ENCODE assay signal across 12 cellular contexts in genomic region chr1:54949971-54950360, GRCh38. TPM values are rescaled to one million over a fixed set of nuclear protein-coding genes. Genes with fewer than 3 reads are reported as not detected.
DNase-seq lines count a peak whose midpoint lies in the region; ATAC-seq and TF ChIP-seq lines count a peak whose summit lies in the region.
"Had no signal": no experiment of that assay in that cellular context is flagged by ENCODE, and none has a peak within 500 bp of the region (broad histone marks: within the 10 kb centered on the region; RNA-seq: fewer than 3 reads in every experiment).

No MANE protein-coding gene starts in this region.

- TF ChIP-seq CTCF in KMS-11 (conservative IDR thresholded peaks at IDR 0.05; ENCODE audit: low read depth, low read length) (no peak), GM10266 (IDR thresholded peaks at IDR 0.05; ENCODE audit: control insufficient read depth, insufficient read depth, low read depth, missing control alignments) (no peak)

- no peaks in the 10 kb centered on the region for H3K9me3 ChIP-seq in subcutaneous abdominal adipose tissue (ENCODE audit: control insufficient read depth in 5 of 5, low read length in 5 of 5)
- H3K9me3 ChIP-seq: body of pancreas, SJSA1 had no signal

- no peak overlapping the region for H3K4me3 ChIP-seq in KMS-11 (IDR thresholded peaks at IDR 0.05; ENCODE audit: insufficient read depth, low read depth, low read length)
- peak overlapping the region in 4 of 5 donors; percentile 54 to 68 (median 62) for H3K4me3 ChIP-seq in subcutaneous abdominal adipose tissue (ENCODE audit: low read depth in 1 of 5, low read length in 5 of 5)
- H3K4me3 ChIP-seq: body of pancreas, SJSA1 had no signal

- H3K79me2 ChIP-seq in KMS-11 (ENCODE audit: insufficient read depth, low read depth): no peaks in the 10 kb centered on the region

- peak overlapping the region; percentile 73 for H2AFZ ChIP-seq in KMS-11 (ENCODE audit: low read depth)

- H3K4me2 ChIP-seq in KMS-11: no peak overlapping the region

- DNase-seq in amniotic stem cell (lab: John Stamatoyannopoulos, UW): peak; percentile 7
- DNase-seq in left ventricle myocardium superior: no peak
- DNase-seq in globus pallidus (ENCODE audit: low spot score): no peak
- DNase-seq in GM10266 (ENCODE audit: extremely low spot score): no peak

- no peak overlapping the region for H3K9ac ChIP-seq in KMS-11
- peak overlapping the region in 4 of 5 donors; percentile 53 to 64 (median 60) for H3K9ac ChIP-seq in subcutaneous abdominal adipose tissue (ENCODE audit: low read length in 5 of 5)

- intact Hi-C loops in left ventricle myocardium superior (cut with micrococcal nuclease): no loop called here

- H4K20me1 ChIP-seq in KMS-11 (ENCODE audit: insufficient read depth): no peaks in the 10 kb centered on the region

- ATAC-seq in left ventricle myocardium superior: peak; percentile 35
- no peak for ATAC-seq in GM21717 (IDR thresholded peaks at IDR 0.05; ENCODE audit: unreplicated experiment)
- ATAC-seq in HG03439 (IDR thresholded peaks at IDR 0.05; ENCODE audit: unreplicated experiment): no peak

- H3K4me1 ChIP-seq in KMS-11 (ENCODE audit: low read depth, poor library complexity, severe bottlenecking) (no peaks in the 10 kb centered on the region), subcutaneous abdominal adipose tissue (ENCODE audit: control insufficient read depth in 5 of 5, insufficient read depth in 5 of 5, low read length in 5 of 5) (peaks cover 7 to 15% (median 12%) of the 10 kb centered on the region in 5 donors)

- H3K27me3 ChIP-seq in KMS-11 (ENCODE audit: insufficient read depth, low read depth) (no peaks in the 10 kb centered on the region), subcutaneous abdominal adipose tissue (ENCODE audit: control insufficient read depth in 5 of 5, insufficient read depth in 4 of 5, low read length in 5 of 5) (no peaks in the 10 kb centered on the region)
- H3K27me3 ChIP-seq: body of pancreas, SJSA1 had no signal

- H3K36me3 ChIP-seq in KMS-11 (ENCODE audit: insufficient read depth) (no peaks in the 10 kb centered on the region), subcutaneous abdominal adipose tissue (ENCODE audit: control insufficient read depth in 5 of 5, insufficient read depth in 5 of 5, low read length in 5 of 5) (no peaks in the 10 kb centered on the region)
- H3K36me3 ChIP-seq: SJSA1 had no signal

- no peak overlapping the region for H3K27ac ChIP-seq in KMS-11
- peak overlapping the region; percentile 37 for H3K27ac ChIP-seq in subcutaneous abdominal adipose tissue (ENCODE audit: low read depth, low read length)
- H3K27ac ChIP-seq: body of pancreas, HL-60, SJSA1 had no signal

RNA-seq across cellular contexts. Expression of gene TMEM61, which starts 30.5 kb away (rescaled TPM):
- 0.30 TPM for total RNA-seq in left ventricle myocardium superior
- total RNA-seq: activated CD8-positive, alpha-beta memory T cell treated with anti-CD3 and anti-CD28 coated beads for 36 hours; SJSA1 had no signal

RNA-seq across cellular contexts. Expression of gene BSND, which starts 48.8 kb away (rescaled TPM):
- total RNA-seq in left ventricle myocardium superior: not detected
- total RNA-seq: activated CD8-positive, alpha-beta memory T cell treated with anti-CD3 and anti-CD28 coated beads for 36 hours; body of pancreas; SJSA1 had no signal
